Comparison of ENCODE assay signal across 8 cellular contexts in genomic region chr6:37021356-37022129, GRCh38. TPM values are rescaled to one million over a fixed set of nuclear protein-coding genes. Genes with fewer than 3 reads are reported as not detected.
DNase-seq lines count a peak whose midpoint lies in the region; ATAC-seq and TF ChIP-seq lines count a peak whose summit lies in the region.

No MANE protein-coding gene starts in this region.

- H3K27me3 Mint-ChIP-seq in effector memory CD8-positive, alpha-beta T cell: no peaks in the 10 kb centered on the region

- DNase-seq in Kasumi-1 (lab: John Stamatoyannopoulos, UW) (peak; percentile 73 to 81), sigmoid colon (no peak), NCI-H345 (lab: John Stamatoyannopoulos, UW) (no peak)
- DNase-seq in activated CD4-positive, alpha-beta T cell treated with anti-CD3 and anti-CD28 coated beads for 1 hour: peak; percentile 55
- peak; percentile 48 to 61 (median 54) for DNase-seq in effector memory CD8-positive, alpha-beta T cell
- DNase-seq in stimulated activated CD4-positive, alpha-beta T cell treated with anti-CD3 and anti-CD28 coated beads, Interleukin-1b, Interleukin-23, amount 100 ng/mL, for 4 hours (ENCODE audit: low read depth in 2 of 2): peak; percentile 43 to 61

- no peaks in the 10 kb centered on the region for H3K9me3 ChIP-seq in sigmoid colon

- H3K27ac ChIP-seq in C4-2B (no peak overlapping the region), sigmoid colon (no peak overlapping the region)

- H3K27ac Mint-ChIP-seq in effector memory CD8-positive, alpha-beta T cell: peak overlapping the region; percentile 87

- 69 to 87% methylated on average over 14 of the region's 14 CpGs for WGBS in sigmoid colon, 2 donors

- no peak for TF ChIP-seq EP300 in sigmoid colon (IDR thresholded peaks at IDR 0.05)

- intact Hi-C loops in sigmoid colon (cut with DNase I): no loop called here

- H3K36me3 Mint-ChIP-seq in effector memory CD8-positive, alpha-beta T cell (ENCODE audit: insufficient read depth): peaks cover 15% of the 10 kb centered on the region

- H3K9me3 Mint-ChIP-seq in effector memory CD8-positive, alpha-beta T cell: no peaks in the 10 kb centered on the region

- H3K4me3 ChIP-seq in sigmoid colon: no peak overlapping the region

- no peaks in the 10 kb centered on the region for H3K36me3 ChIP-seq in sigmoid colon

- ATAC-seq in effector memory CD8-positive, alpha-beta T cell (replicated peaks): peak; percentile 28
- no peak for ATAC-seq in GM18502 (IDR thresholded peaks at IDR 0.05; ENCODE audit: poor library complexity, unreplicated experiment)

- no peaks in the 10 kb centered on the region for H3K27me3 ChIP-seq in sigmoid colon

- TF ChIP-seq POLR2A in sigmoid colon (IDR thresholded peaks at IDR 0.05): no peak

- peaks cover 0 to 18% (median 15%) of the 10 kb centered on the region in 4 donors for H3K4me1 ChIP-seq in sigmoid colon

- TF ChIP-seq CTCF in C4-2B (conservative IDR thresholded peaks at IDR 0.05): peak; percentile 22
- TF ChIP-seq CTCF in sigmoid colon (IDR thresholded peaks at IDR 0.05): no peak

- peaks cover 42 to 54% of the 10 kb centered on the region in 2 donors for H3K4me1 Mint-ChIP-seq in effector memory CD8-positive, alpha-beta T cell (ENCODE audit: low read depth in 2 of 2)

- peak overlapping the region in 1 of 2 donors; percentile 54 for H3K4me3 Mint-ChIP-seq in effector memory CD8-positive, alpha-beta T cell

RNA-seq across cellular contexts. Expression of gene FGD2, which starts 16.1 kb away (rescaled TPM):
- total RNA-seq in sigmoid colon: 10 to 100 TPM; 17.1 to 39.3 (median 21.9) TPM
- polyA plus RNA-seq in sigmoid colon: 10 to 100 TPM in 1 of 3 donors, 1 to 10 TPM in 2; 3.7 to 40.8 (median 9.0) TPM

RNA-seq across cellular contexts. Expression of gene MTCH1, which starts 35.5 kb away (rescaled TPM):
- total RNA-seq in sigmoid colon: 100 to 1,000 TPM; 163 to 198 (median 195) TPM
- polyA plus RNA-seq in sigmoid colon: 100 to 1,000 TPM; 141 to 150 (median 150) TPM

Comparison
In these comparisons a context has a peak if more than half of its experiments do, and no peak if none do; other contexts are left out.
1. DNase-seq: peak in Kasumi-1 (2 of 2), activated CD4-positive, alpha-beta T cell treated with anti-CD3 and anti-CD28 coated beads for 1 hour (single experiment), effector memory CD8-positive, alpha-beta T cell (3 of 3) and stimulated activated CD4-positive, alpha-beta T cell treated with anti-CD3 and anti-CD28 coated beads, Interleukin-1b, Interleukin-23, amount 100 ng/mL, for 4 hours (2 of 2); none in sigmoid colon (single experiment) and NCI-H345 (single experiment).